ENCODE assay signal across 8 cellular contexts in the genomic region with DNA sequence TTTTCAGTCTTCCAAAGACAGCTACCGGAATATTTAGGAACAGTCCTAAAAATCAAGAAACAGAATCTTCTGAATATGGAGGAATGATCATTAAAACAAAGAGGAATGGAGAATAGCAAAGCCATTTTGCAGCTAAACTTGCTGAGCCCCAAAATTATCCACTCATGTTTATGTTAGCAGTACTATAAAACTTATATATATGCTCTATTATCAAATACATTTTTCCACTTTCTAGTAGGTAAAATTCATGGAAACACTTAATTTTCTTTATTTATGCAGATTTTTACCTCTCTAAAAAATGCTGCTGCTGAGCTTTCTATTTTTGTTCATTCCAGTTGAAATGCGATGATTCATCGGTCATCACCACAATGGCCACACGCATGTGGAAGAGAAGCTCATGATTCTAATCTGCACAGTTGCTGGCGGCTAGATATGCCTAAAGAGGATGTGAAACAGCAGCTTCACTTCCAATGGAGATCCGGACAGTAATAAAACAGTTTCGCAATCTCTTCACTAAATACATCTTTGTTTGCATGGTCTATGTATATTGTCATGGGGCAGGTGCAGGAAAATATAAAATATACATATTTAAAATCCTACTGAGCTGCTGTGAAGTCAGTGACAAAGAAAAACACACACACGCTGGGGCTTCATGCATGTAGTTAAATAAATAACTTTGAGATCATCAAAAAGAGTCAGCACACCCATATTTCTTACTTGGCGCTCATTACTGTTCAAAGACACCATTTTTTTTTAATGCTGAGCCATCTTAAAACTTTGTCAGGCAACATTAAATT.
A peak's percentile ranks its signal among the peaks of the same experiment; 100 is the strongest.
DNase-seq lines count a peak whose midpoint lies in the region; ATAC-seq and TF ChIP-seq lines count a peak whose summit lies in the region.

No MANE protein-coding gene starts in this region.

- TF ChIP-seq CTCF in left ventricle myocardium inferior (IDR thresholded peaks at IDR 0.05; ENCODE audit: borderline replicate concordance) (no peak), prostate gland (IDR thresholded peaks at IDR 0.05) (no peak)

- no peaks in the 10 kb centered on the region for H3K4me1 ChIP-seq in left ventricle myocardium inferior
- no peaks in the 10 kb centered on the region for H3K4me1 ChIP-seq in prostate gland (replicated peaks)

- peak; percentile 57 for ATAC-seq in Right ventricle myocardium inferior
- ATAC-seq in HG02938 (IDR thresholded peaks at IDR 0.05; ENCODE audit: unreplicated experiment): peak; percentile 97

- H3K27me3 ChIP-seq in left ventricle myocardium inferior (ENCODE audit: low read depth): no peaks in the 10 kb centered on the region
- no peaks in the 10 kb centered on the region for H3K27me3 ChIP-seq in prostate gland (replicated peaks; ENCODE audit: insufficient read depth)

- DNase-seq in Right ventricle myocardium inferior (ENCODE audit: missing footprints) (no peak), left ventricle myocardium inferior (no peak), NCI-H2029 treated with DMSO at 0.1 percent for 48 hours (lab: John Stamatoyannopoulos, UW) (peak; percentile 68), brain pericyte (ENCODE audit: low read depth, low spot score) (peak; percentile 73), non-pigmented ciliary epithelial cell (ENCODE audit: low read depth) (peak; percentile 91), prostate gland (ENCODE audit: low spot score) (no peak), NCI-H524 (lab: John Stamatoyannopoulos, UW) (no peak)

- no peaks in the 10 kb centered on the region for H3K9me3 ChIP-seq in left ventricle myocardium inferior (replicated peaks)
- no peaks in the 10 kb centered on the region for H3K9me3 ChIP-seq in prostate gland

- H3K36me3 ChIP-seq in left ventricle myocardium inferior (no peaks in the 10 kb centered on the region), prostate gland (no peaks in the 10 kb centered on the region)

- H3K4me3 ChIP-seq in left ventricle myocardium inferior: no peak overlapping the region
- H3K4me3 ChIP-seq in prostate gland: no peak overlapping the region

- intact Hi-C loops in Right ventricle myocardium inferior (cut with DNase I): no loop called here
- intact Hi-C loops in left ventricle myocardium inferior (cut with micrococcal nuclease): no loop called here
- intact Hi-C loops in prostate gland (cut with DNase I): no loop called here

- H3K27ac ChIP-seq in left ventricle myocardium inferior (replicated peaks) (no peak overlapping the region), prostate gland (no peak overlapping the region)

- TF ChIP-seq POLR2A in prostate gland (IDR thresholded peaks at IDR 0.05): no peak

- 66% methylated on average over 9 of the region's 9 CpGs for WGBS in prostate gland

Comparison
In these comparisons a context has a peak if more than half of its experiments do, and no peak if none do; other contexts are left out.
1. DNase-seq: peak in NCI-H2029 treated with DMSO at 0.1 percent for 48 hours (single experiment), brain pericyte (single experiment) and non-pigmented ciliary epithelial cell (single experiment); none in Right ventricle myocardium inferior (single experiment), left ventricle myocardium inferior (single experiment), prostate gland (single experiment) and NCI-H524 (0 of 2).